In genomic region chr19:39405930-39406655, GRCh38 we compare ENCODE assay signal across 8 cellular contexts. TPM values are rescaled to one million over a fixed set of nuclear protein-coding genes. Genes with fewer than 3 reads are reported as not detected.
DNase-seq lines count a peak whose midpoint lies in the region; ATAC-seq and TF ChIP-seq lines count a peak whose summit lies in the region.

No MANE protein-coding gene starts in this region.

- H3K9me3 ChIP-seq in hepatocyte (ENCODE audit: low read depth) = no peaks in the 10 kb centered on the region

- no peaks in the 10 kb centered on the region for H3K27me3 ChIP-seq in hepatocyte

- H3K27ac ChIP-seq in hepatocyte = peak overlapping the region; percentile 100

- H3K36me3 ChIP-seq in hepatocyte (replicated peaks; ENCODE audit: insufficient read depth, low read depth) = no peaks in the 10 kb centered on the region

- DNase-seq in GM10266 (ENCODE audit: extremely low spot score) (peak; percentile 75), OCI-M1 (lab: John Stamatoyannopoulos, UW) (peak; percentile 88), hepatocyte (ENCODE audit: low spot score) (no peak), NCI-H1417 (lab: John Stamatoyannopoulos, UW) (no peak), NCI-H146 treated with DMSO at 0.1 percent for 48 hours (lab: John Stamatoyannopoulos, UW; ENCODE audit: unreplicated experiment) (no peak)
- peak; percentile 55 to 91 (median 78) for DNase-seq in activated naive CD4-positive, alpha-beta T cell (lab: John Stamatoyannopoulos, UW)
- peak; percentile 77 to 88 for DNase-seq in stimulated activated CD4-positive, alpha-beta T cell treated with anti-CD3 and anti-CD28 coated beads, Interleukin-15, amount 100 ng/mL, for 1 hour (ENCODE audit: low read depth in 1 of 2, low spot score in 1 of 2)

- peak overlapping the region; percentile 46 for H3K4me3 ChIP-seq in hepatocyte

- no peak overlapping the region for H2AFZ ChIP-seq in hepatocyte

- peaks cover 43% of the 10 kb centered on the region for H3K4me1 ChIP-seq in hepatocyte (ENCODE audit: insufficient read depth)

- H3K4me2 ChIP-seq in hepatocyte = peak overlapping the region; percentile 85

- no peaks in the 10 kb centered on the region for H3K9me2 ChIP-seq in hepatocyte (replicated peaks; ENCODE audit: insufficient read depth)

- TF ChIP-seq CTCF in GM10266 (IDR thresholded peaks at IDR 0.05; ENCODE audit: control insufficient read depth, insufficient read depth, low read depth, missing control alignments) (no peak), hepatocyte (IDR thresholded peaks at IDR 0.05; ENCODE audit: poor library complexity) (no peak)

- peaks cover 41% of the 10 kb centered on the region for H3K79me2 ChIP-seq in hepatocyte

- peaks cover 17% of the 10 kb centered on the region for H4K20me1 ChIP-seq in hepatocyte (ENCODE audit: insufficient read depth, poor library complexity, severe bottlenecking)

- 21% methylated on average over 22 of the region's 22 CpGs for WGBS in hepatocyte (ENCODE audit: low lambda C conversion rate, missing lambda C conversion rate)

- ATAC-seq in HG03175 (IDR thresholded peaks at IDR 0.05; ENCODE audit: unreplicated experiment) = no peak

RNA-seq across cellular contexts. Expression of gene ZFP36, which starts 0.6 kb away (rescaled TPM):
- total RNA-seq in hepatocyte = 72.9 and 95.8 TPM in 2 replicates
- 1,034 and 1,087 TPM in 2 replicates for polyA plus RNA-seq in hepatocyte

RNA-seq across cellular contexts. Expression of gene PLEKHG2, which starts 6.4 kb away (rescaled TPM):
- total RNA-seq in hepatocyte = 17.7 and 25.3 TPM in 2 replicates
- 34.0 and 44.0 TPM in 2 replicates for polyA plus RNA-seq in hepatocyte

RNA-seq across cellular contexts. Expression of gene MED29, which starts 14.9 kb away (rescaled TPM):
- 18.9 and 21.4 TPM in 2 replicates for total RNA-seq in hepatocyte
- 27.9 and 38.6 TPM in 2 replicates for polyA plus RNA-seq in hepatocyte

RNA-seq across cellular contexts. Expression of gene PAF1, which starts 15.2 kb away (rescaled TPM):
- total RNA-seq in hepatocyte = 30.4 and 42.5 TPM in 2 replicates
- polyA plus RNA-seq in hepatocyte = 53.5 and 54.4 TPM in 2 replicates

RNA-seq across cellular contexts. Expression of gene RPS16, which starts 29.7 kb away (rescaled TPM):
- 63.8 and 115 TPM in 2 replicates for total RNA-seq in hepatocyte
- 409 and 411 TPM in 2 replicates for polyA plus RNA-seq in hepatocyte

Comparison
In these comparisons a context has a peak if more than half of its experiments do, and no peak if none do; other contexts are left out.
1. DNase-seq: peak in GM10266 (single experiment), OCI-M1 (single experiment), activated naive CD4-positive, alpha-beta T cell (4 of 4) and stimulated activated CD4-positive, alpha-beta T cell treated with anti-CD3 and anti-CD28 coated beads, Interleukin-15, amount 100 ng/mL, for 1 hour (2 of 2); none in hepatocyte (single experiment), NCI-H1417 (0 of 3) and NCI-H146 treated with DMSO at 0.1 percent for 48 hours (single experiment).